In genomic region chr14:44795725-44796124, GRCh38 we compare ENCODE assay signal across 31 cellular contexts.
DNase-seq lines count a peak whose midpoint lies in the region; ATAC-seq and TF ChIP-seq lines count a peak whose summit lies in the region.
"Had no signal": no experiment of that assay in that cellular context is flagged by ENCODE, and none has a peak within 500 bp of the region (broad histone marks: within the 10 kb centered on the region; RNA-seq: fewer than 3 reads in every experiment).

No MANE protein-coding gene starts in this region.

- no peak overlapping the region for H3K27ac Mint-ChIP-seq in activated CD8-positive, alpha-beta T cell treated with anti-CD3 and anti-CD28 coated beads, Interleukin-2, amount 10 ng/mL, durations not matched to agents 7 days and 5 days
- H3K27ac Mint-ChIP-seq: activated CD4-positive, alpha-beta memory T cell treated with anti-CD3 and anti-CD28 coated beads for 36 hours; neural progenitor cell had no signal

- no peak overlapping the region for H3K4me2 ChIP-seq in mammary epithelial cell (ENCODE audit: insufficient read depth, low read depth, low read length)
- H3K4me2 ChIP-seq: KMS-11, neural progenitor cell had no signal

- no peak for TF ChIP-seq EP300 in suprapubic skin (IDR thresholded peaks at IDR 0.05)

- in situ Hi-C loops in T47D (cut with HindIII; ENCODE audit: low pct_unique_long_range_greater_than_20kb, low sequenced_read_pairs) (no loop called here), mammary epithelial cell (cut with MboI; ENCODE audit: low sequenced_read_pairs in 2 of 2) (no loop called here)

- no peaks in the 10 kb centered on the region for H3K9me3 Mint-ChIP-seq in activated CD8-positive, alpha-beta T cell treated with anti-CD3 and anti-CD28 coated beads, Interleukin-2, amount 10 ng/mL, durations not matched to agents 7 days and 5 days (ENCODE audit: insufficient read depth)
- H3K9me3 Mint-ChIP-seq: activated CD4-positive, alpha-beta memory T cell treated with anti-CD3 and anti-CD28 coated beads for 36 hours; neural progenitor cell had no signal

- H3K4me1 Mint-ChIP-seq in activated CD8-positive, alpha-beta T cell treated with anti-CD3 and anti-CD28 coated beads, Interleukin-2, amount 10 ng/mL, durations not matched to agents 7 days and 5 days (ENCODE audit: low read depth): no peaks in the 10 kb centered on the region

- POLR2A ChIA-PET in activated CD8-positive, alpha-beta T cell treated with anti-CD3 and anti-CD28 coated beads, Interleukin-2, amount 10 ng/mL, durations not matched to agents 7 days and 5 days (lab: Charles Lee): no interaction called here

- TF ChIP-seq POLR2A in suprapubic skin (IDR thresholded peaks at IDR 0.05): no peak

- BruUV-seq in mammary epithelial cell (replicated peaks; lab: Mats Ljungman, UMichigan): no TSS peak

- H3K36me3 Mint-ChIP-seq in activated CD8-positive, alpha-beta T cell treated with anti-CD3 and anti-CD28 coated beads, Interleukin-2, amount 10 ng/mL, durations not matched to agents 7 days and 5 days (ENCODE audit: low read depth): no peaks in the 10 kb centered on the region
- H3K36me3 Mint-ChIP-seq: activated CD4-positive, alpha-beta memory T cell treated with anti-CD3 and anti-CD28 coated beads for 36 hours had no signal

- peak; percentile 22 to 51 for DNase-seq in T47D (ENCODE audit: low read depth in 1 of 2, low spot score in 1 of 2)
- no peak for DNase-seq in mammary epithelial cell
- DNase-seq in RWPE2 (ENCODE audit: low spot score): no peak
- peak; percentile 42 for DNase-seq in kidney tubule cell (ENCODE audit: low spot score)
- DNase-seq in activated CD8-positive, alpha-beta T cell treated with anti-CD3 and anti-CD28 coated beads, Interleukin-2, amount 10 ng/mL, durations not matched to agents 7 days and 5 days: no peak
- DNase-seq in suprapubic skin (ENCODE audit: low spot score in 2 of 2): no peak
- DNase-seq in GDM1 (lab: John Stamatoyannopoulos, UW): no peak
- no peak for DNase-seq in activated gamma-delta T cell treated with Interleukin-2 at 50 U/mL for 16 hours
- DNase-seq: activated CD4-positive, alpha-beta memory T cell treated with anti-CD3 and anti-CD28 coated beads for 36 hours; activated CD8-positive, alpha-beta memory T cell treated with anti-CD3 and anti-CD28 coated beads, Interleukin-2, amount 50 U/mL, for 48 hours; activated naive CD4-positive, alpha-beta T cell treated with anti-CD3 and anti-CD28 coated beads, Interleukin-2, amount 50 U/mL, for 16 hours; amniotic stem cell; BE2C; colonic mucosa; COR-L47; effector memory CD4-positive, alpha-beta T cell; heart left ventricle; left cardiac atrium; NCI-H1694; NCI-H524 treated with DMSO at 0.1 percent for 48 hours; Peyer's patch; right lobe of liver; stimulated activated CD4-positive, alpha-beta T cell treated with anti-CD3 and anti-CD28 coated beads, Interleukin-4, amount 100 ng/mL, for 4 hours; stimulated activated naive CD4-positive, alpha-beta T cell; T-helper 1 cell had no signal

- H2AFZ ChIP-seq in mammary epithelial cell (ENCODE audit: low read depth, low read length): no peak overlapping the region

- no peak overlapping the region for H3K9ac ChIP-seq in mammary epithelial cell (ENCODE audit: insufficient read depth, low read length)
- H3K9ac ChIP-seq: KMS-11, neural progenitor cell had no signal

- H3K27ac ChIP-seq in mammary epithelial cell (ENCODE audit: insufficient read depth, low read depth, low read length) (no peak overlapping the region), RWPE2 (ENCODE audit: poor library complexity, severe bottlenecking) (no peak overlapping the region), suprapubic skin (no peak overlapping the region)
- H3K27ac ChIP-seq: colonic mucosa, heart left ventricle, KMS-11, neural progenitor cell, Peyer's patch, right lobe of liver, SJSA1, thoracic aorta had no signal

- TF ChIP-seq CTCF in mammary epithelial cell (conservative IDR thresholded peaks at IDR 0.05 in 1 of 2, IDR thresholded peaks at IDR 0.05 in 1 of 2; ENCODE audit: extremely low read depth in 1 of 2, insufficient read depth in 1 of 2, low read depth in 1 of 2, low read length in 2 of 2) (no peak), RWPE2 (IDR thresholded peaks at IDR 0.05; ENCODE audit: poor library complexity, severe bottlenecking) (no peak), suprapubic skin (IDR thresholded peaks at IDR 0.05) (no peak)

- peaks cover 3% of the 10 kb centered on the region for H3K27me3 Mint-ChIP-seq in activated CD8-positive, alpha-beta T cell treated with anti-CD3 and anti-CD28 coated beads, Interleukin-2, amount 10 ng/mL, durations not matched to agents 7 days and 5 days (ENCODE audit: low read depth)

- H3K27me3 ChIP-seq in mammary epithelial cell (ENCODE audit: insufficient read depth, low read length) (no peaks in the 10 kb centered on the region), RWPE2 (ENCODE audit: insufficient read depth, poor library complexity, severe bottlenecking) (peaks cover 9% of the 10 kb centered on the region), suprapubic skin (no peaks in the 10 kb centered on the region)
- H3K27me3 ChIP-seq: BE2C, colonic mucosa, heart left ventricle, neural progenitor cell, Peyer's patch, right lobe of liver, SJSA1 had no signal

- H3K4me1 ChIP-seq in mammary epithelial cell (ENCODE audit: insufficient read depth, low read length) (no peaks in the 10 kb centered on the region), RWPE2 (ENCODE audit: insufficient read depth, poor library complexity, severe bottlenecking) (no peaks in the 10 kb centered on the region), suprapubic skin (no peaks in the 10 kb centered on the region)
- H3K4me1 ChIP-seq: BE2C, colonic mucosa, heart left ventricle, neural progenitor cell, Peyer's patch, right lobe of liver, SJSA1 had no signal

- no peak overlapping the region for H3K4me3 ChIP-seq in mammary epithelial cell (replicated peaks in 1 of 3; ENCODE audit: insufficient read depth in 1 of 3, low read depth in 2 of 3, low read length in 3 of 3)
- H3K4me3 ChIP-seq in RWPE2 (ENCODE audit: severe bottlenecking): no peak overlapping the region
- H3K4me3 ChIP-seq in suprapubic skin: no peak overlapping the region
- H3K4me3 ChIP-seq: colonic mucosa, GM12878, heart left ventricle, neural progenitor cell, Peyer's patch, right lobe of liver, SJSA1, thoracic aorta had no signal

- CTCF ChIA-PET in mammary epithelial cell (lab: Charles Lee; ENCODE audit: low non-redundant PET): no interaction called here
- CTCF ChIA-PET in activated CD8-positive, alpha-beta T cell treated with anti-CD3 and anti-CD28 coated beads, Interleukin-2, amount 10 ng/mL, durations not matched to agents 7 days and 5 days (lab: Charles Lee): no interaction called here

- ATAC-seq in RWPE2 (ENCODE audit: low read depth): peak; percentile 70
- ATAC-seq in activated CD8-positive, alpha-beta T cell treated with anti-CD3 and anti-CD28 coated beads, Interleukin-2, amount 10 ng/mL, durations not matched to agents 7 days and 5 days: no peak
- ATAC-seq: activated CD4-positive, CD25-positive, alpha-beta regulatory T cell treated with anti-CD3 and anti-CD28 coated beads, Interleukin-2, amount 50 U/mL, for 24 hours; GM12878; heart left ventricle; left cardiac atrium; right lobe of liver had no signal

- WGBS in mammary epithelial cell (ENCODE audit: low coverage, missing lambda C conversion rate): 53% methylated on average over 1 of the region's 1 CpG
- WGBS in suprapubic skin: 42% methylated on average over 1 of the region's 1 CpG

- H3K79me2 ChIP-seq in mammary epithelial cell (ENCODE audit: insufficient read depth, low read length): no peaks in the 10 kb centered on the region

- H3K9me3 ChIP-seq in mammary epithelial cell (replicated peaks; ENCODE audit: insufficient read depth, low read length) (no peaks in the 10 kb centered on the region), RWPE2 (ENCODE audit: severe bottlenecking) (no peaks in the 10 kb centered on the region), suprapubic skin (no peaks in the 10 kb centered on the region)
- H3K9me3 ChIP-seq: BE2C, colonic mucosa, heart left ventricle, Peyer's patch, right lobe of liver, SJSA1, thoracic aorta had no signal

- no peaks in the 10 kb centered on the region for H3K36me3 ChIP-seq in mammary epithelial cell (ENCODE audit: insufficient read depth, low read length)
- no peaks in the 10 kb centered on the region for H3K36me3 ChIP-seq in RWPE2 (ENCODE audit: low read depth)
- H3K36me3 ChIP-seq in suprapubic skin: no peaks in the 10 kb centered on the region
- H3K36me3 ChIP-seq: BE2C, colonic mucosa, heart left ventricle, neural progenitor cell, Peyer's patch, right lobe of liver, SJSA1, thoracic aorta had no signal

- no peak overlapping the region for H3K4me3 Mint-ChIP-seq in activated CD8-positive, alpha-beta T cell treated with anti-CD3 and anti-CD28 coated beads, Interleukin-2, amount 10 ng/mL, durations not matched to agents 7 days and 5 days
- H3K4me3 Mint-ChIP-seq: activated CD4-positive, alpha-beta memory T cell treated with anti-CD3 and anti-CD28 coated beads for 36 hours; neural progenitor cell had no signal

- intact Hi-C loops in mammary epithelial cell (cut with micrococcal nuclease): no loop called here

- dilution Hi-C loops in mammary epithelial cell (cut with HindIII; ENCODE audit: low sequenced_read_pairs): no loop called here

- H4K20me1 ChIP-seq in mammary epithelial cell (ENCODE audit: insufficient read depth, low read length): no peaks in the 10 kb centered on the region

Comparison
In these comparisons a context has a peak if more than half of its experiments do, and no peak if none do; other contexts are left out.
1. DNase-seq: peak in T47D (2 of 2) and kidney tubule cell (single experiment); none in mammary epithelial cell (single experiment), RWPE2 (single experiment), activated CD8-positive, alpha-beta T cell treated with anti-CD3 and anti-CD28 coated beads, Interleukin-2, amount 10 ng/mL, durations not matched to agents 7 days and 5 days (single experiment), suprapubic skin (0 of 2), GDM1 (single experiment) and activated gamma-delta T cell treated with Interleukin-2 at 50 U/mL for 16 hours (single experiment).